ENCODE assay signal across 9 cellular contexts in the genomic region with DNA sequence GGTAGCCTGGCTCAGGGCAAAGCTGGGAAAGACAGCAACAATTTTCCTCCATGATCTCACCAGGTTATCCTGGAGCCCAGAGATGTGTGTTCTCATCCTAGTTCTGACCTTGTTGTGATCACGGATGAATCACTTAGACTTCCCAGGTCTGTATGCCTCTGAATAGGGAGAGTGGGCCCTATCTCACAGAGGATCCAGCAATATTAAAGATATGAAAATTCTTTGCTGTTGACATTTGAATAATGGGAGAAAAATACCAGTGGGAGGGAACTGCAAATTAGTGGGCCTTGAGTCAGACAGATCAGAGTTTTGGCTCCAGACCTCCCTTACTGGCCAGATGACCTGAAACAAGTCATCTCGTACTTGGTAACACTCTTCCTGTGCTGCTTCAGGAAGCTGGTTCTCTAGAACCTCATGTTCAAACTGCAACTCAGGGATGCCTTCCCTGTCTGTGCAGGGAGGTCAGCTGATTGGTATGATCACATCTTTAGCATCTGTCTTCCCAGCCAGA. TPM values are rescaled to one million over a fixed set of nuclear protein-coding genes. Genes with fewer than 3 reads are reported as not detected.
DNase-seq lines count a peak whose midpoint lies in the region; FAIRE-seq and TF ChIP-seq lines count a peak whose summit lies in the region.
"Had no signal": no experiment of that assay in that cellular context is flagged by ENCODE, and none has a peak within 500 bp of the region (broad histone marks: within the 10 kb centered on the region; RNA-seq: fewer than 3 reads in every experiment).

No MANE protein-coding gene starts in this region.

- no peaks in the 10 kb centered on the region for H3K9me3 Mint-ChIP-seq in MCF 10A (ENCODE audit: unreplicated experiment)
- H3K9me3 Mint-ChIP-seq in activated T-helper 2 cell treated with anti-CD3 and anti-CD28 coated beads, Interferon-gamma antibody, Interleukin-2, Interleukin-4, amounts not matched to agents 10 μg/mL and 5 μg/mL and 100 μg/mL, durations not matched to agents 14 hours and 24 hours and 36 hours, result no peaks in the 10 kb centered on the region

- no peak overlapping the region for H3K4me3 Mint-ChIP-seq in MCF 10A (ENCODE audit: unreplicated experiment)
- no peak overlapping the region for H3K4me3 Mint-ChIP-seq in activated T-helper 2 cell treated with anti-CD3 and anti-CD28 coated beads, Interferon-gamma antibody, Interleukin-2, Interleukin-4, amounts not matched to agents 10 μg/mL and 5 μg/mL and 100 μg/mL, durations not matched to agents 14 hours and 24 hours and 36 hours (ENCODE audit: low read depth)

- WGBS in thyroid gland, 2 donors, result 67 to 76% methylated on average over 2 of the region's 2 CpGs

- H3K4me2 ChIP-seq in keratinocyte (ENCODE audit: control insufficient read depth, extremely low read depth, insufficient read depth, low read depth, low read length), result no peak overlapping the region

- peaks cover 24% of the 10 kb centered on the region for H3K4me1 Mint-ChIP-seq in MCF 10A (ENCODE audit: insufficient read depth, unreplicated experiment)
- peaks cover 38% of the 10 kb centered on the region for H3K4me1 Mint-ChIP-seq in activated T-helper 2 cell treated with anti-CD3 and anti-CD28 coated beads, Interferon-gamma antibody, Interleukin-2, Interleukin-4, amounts not matched to agents 10 μg/mL and 5 μg/mL and 100 μg/mL, durations not matched to agents 14 hours and 24 hours and 36 hours (ENCODE audit: low read depth)

- H3K9me1 ChIP-seq in keratinocyte (ENCODE audit: control insufficient read depth, extremely low read depth, insufficient read depth, low read length), result no peaks in the 10 kb centered on the region

- no peaks in the 10 kb centered on the region for H4K20me1 ChIP-seq in keratinocyte (ENCODE audit: control insufficient read depth, extremely low read depth, insufficient read depth, low read length)

- H3K4me1 ChIP-seq in breast epithelium (peaks cover 0 to under 1% of the 10 kb centered on the region in 2 donors), keratinocyte (ENCODE audit: control insufficient read depth, extremely low read depth, insufficient read depth, low read length) (peaks cover 11% of the 10 kb centered on the region), thyroid gland (peaks cover 35 to 66% of the 10 kb centered on the region in 2 donors)

- H3K36me3 ChIP-seq in breast epithelium (no peaks in the 10 kb centered on the region), keratinocyte (ENCODE audit: control insufficient read depth in 2 of 2, extremely low read depth in 1 of 2, insufficient read depth in 2 of 2, low read length in 2 of 2) (peaks cover 0 to 7% of the 10 kb centered on the region in 2 experiments), thyroid gland (no peaks in the 10 kb centered on the region)
- H3K36me3 ChIP-seq: Peyer's patch had no signal

- no peaks in the 10 kb centered on the region for H3K27me3 ChIP-seq in breast epithelium
- H3K27me3 ChIP-seq in keratinocyte (ENCODE audit: control insufficient read depth, extremely low read depth, insufficient read depth, low read length), result no peaks in the 10 kb centered on the region
- H3K27me3 ChIP-seq in thyroid gland, result no peaks in the 10 kb centered on the region
- H3K27me3 ChIP-seq: Peyer's patch had no signal

- no peak overlapping the region for H3K9ac ChIP-seq in keratinocyte (ENCODE audit: control insufficient read depth, extremely low read depth, insufficient read depth, low read length)

- no peaks in the 10 kb centered on the region for H3K27me3 Mint-ChIP-seq in MCF 10A (ENCODE audit: insufficient read depth, unreplicated experiment)
- no peaks in the 10 kb centered on the region for H3K27me3 Mint-ChIP-seq in activated T-helper 2 cell treated with anti-CD3 and anti-CD28 coated beads, Interferon-gamma antibody, Interleukin-2, Interleukin-4, amounts not matched to agents 10 μg/mL and 5 μg/mL and 100 μg/mL, durations not matched to agents 14 hours and 24 hours and 36 hours (ENCODE audit: low read depth)

- FAIRE-seq in keratinocyte (lab: Jason Lieb, UNC), result peak; percentile 20

- H3K36me3 Mint-ChIP-seq in MCF 10A (ENCODE audit: insufficient read depth, unreplicated experiment), result peaks cover 16% of the 10 kb centered on the region
- peaks cover 21% of the 10 kb centered on the region for H3K36me3 Mint-ChIP-seq in activated T-helper 2 cell treated with anti-CD3 and anti-CD28 coated beads, Interferon-gamma antibody, Interleukin-2, Interleukin-4, amounts not matched to agents 10 μg/mL and 5 μg/mL and 100 μg/mL, durations not matched to agents 14 hours and 24 hours and 36 hours (ENCODE audit: low read depth)

- H3K27ac Mint-ChIP-seq in MCF 10A (ENCODE audit: low read depth, unreplicated experiment), result no peak overlapping the region
- peak overlapping the region; percentile 65 for H3K27ac Mint-ChIP-seq in activated T-helper 2 cell treated with anti-CD3 and anti-CD28 coated beads, Interferon-gamma antibody, Interleukin-2, Interleukin-4, amounts not matched to agents 10 μg/mL and 5 μg/mL and 100 μg/mL, durations not matched to agents 14 hours and 24 hours and 36 hours

- CTCF ChIA-PET in MCF 10A (lab: Yijun Ruan, JAX), result interaction anchor here (0.7 to 3.1 kb wide), 5 partner anchors 10 to 285 kb away, joined by 3 to 24 read pairs (median 4); no protein-coding TSS in a partner anchor

- no peaks in the 10 kb centered on the region for H3K79me2 ChIP-seq in keratinocyte (ENCODE audit: control insufficient read depth, insufficient read depth, low read length)

- H3K4me3 ChIP-seq in breast epithelium (no peak overlapping the region), keratinocyte (ENCODE audit: control insufficient read depth in 2 of 3, extremely low read depth in 1 of 3, insufficient read depth in 2 of 3, low read depth in 1 of 3, low read length in 3 of 3) (no peak overlapping the region), thyroid gland (replicated peaks in 1 of 3) (no peak overlapping the region)
- H3K4me3 ChIP-seq: Peyer's patch had no signal

- no peak for DNase-seq in breast epithelium (ENCODE audit: low spot score in 2 of 2)
- DNase-seq in MCF 10A (ENCODE audit: unreplicated experiment), result no peak
- no peak for DNase-seq in activated T-helper 2 cell treated with anti-CD3 and anti-CD28 coated beads, Interferon-gamma antibody, Interleukin-2, Interleukin-4, amounts not matched to agents 10 μg/mL and 5 μg/mL and 100 μg/mL, durations not matched to agents 14 hours and 24 hours and 36 hours (ENCODE audit: low spot score)
- DNase-seq in keratinocyte (ENCODE audit: low read depth, low spot score), result no peak
- DNase-seq in thyroid gland, result no peak
- DNase-seq in medulla oblongata (ENCODE audit: extremely low spot score), result no peak
- DNase-seq in activated CD4-positive, alpha-beta T cell treated with anti-CD3 and anti-CD28 coated beads, Interleukin-2, amount 50 U/mL, for 4 hours, result no peak
- no peak for DNase-seq in SIG-M5 treated with dmso at 0.1 percent for 504 hours (lab: John Stamatoyannopoulos, UW; ENCODE audit: unreplicated experiment)
- DNase-seq: Peyer's patch had no signal

- H3K27ac ChIP-seq in breast epithelium (peak overlapping the region; percentile 40 to 70), keratinocyte (ENCODE audit: control insufficient read depth, insufficient read depth, low read length) (peak overlapping the region; percentile 21), thyroid gland (peak overlapping the region; percentile 32 to 62 (median 43))

- H3K9me3 ChIP-seq in breast epithelium, result no peaks in the 10 kb centered on the region
- H3K9me3 ChIP-seq in keratinocyte (ENCODE audit: control insufficient read depth, low read depth, low read length), result no peaks in the 10 kb centered on the region
- H3K9me3 ChIP-seq in thyroid gland, result no peaks in the 10 kb centered on the region
- H3K9me3 ChIP-seq: Peyer's patch had no signal

- H2AFZ ChIP-seq in keratinocyte (ENCODE audit: control insufficient read depth, low read length), result no peak overlapping the region

- intact Hi-C loops in breast epithelium (cut with DNase I; ENCODE audit: low total_unique reads) (no loop called here), MCF 10A (cut with micrococcal nuclease) (no loop called here), thyroid gland (cut with DNase I) (no loop called here)
- intact Hi-C loops in activated T-helper 2 cell treated with anti-CD3 and anti-CD28 coated beads, Interferon-gamma antibody, Interleukin-2, Interleukin-4, amounts not matched to agents 10 μg/mL and 5 μg/mL and 100 μg/mL, durations not matched to agents 14 hours and 24 hours and 36 hours (cut with micrococcal nuclease), result no loop called here

- no peak for TF ChIP-seq CTCF in breast epithelium (IDR thresholded peaks at IDR 0.05)
- TF ChIP-seq CTCF in MCF 10A (IDR thresholded peaks at IDR 0.05; ENCODE audit: unreplicated experiment), result no peak
- no peak for TF ChIP-seq CTCF in keratinocyte (optimal IDR thresholded peaks at IDR 0.05 in 1 of 3, IDR thresholded peaks at IDR 0.05 in 1 of 3, conservative IDR thresholded peaks at IDR 0.05 in 1 of 3; ENCODE audit: extremely low read depth in 1 of 3, insufficient read depth in 2 of 3, low read length in 3 of 3)
- no peak for TF ChIP-seq CTCF in thyroid gland (IDR thresholded peaks at IDR 0.05)

- dilution Hi-C loops in keratinocyte (cut with MboI; ENCODE audit: extremely low pct_ligation_motif_present, low sequenced_read_pairs), result no loop called here

- BruUV-seq in MCF 10A (replicated peaks; lab: Mats Ljungman, UMichigan), result no TSS peak

- TF ChIP-seq POLR2A in breast epithelium (IDR thresholded peaks at IDR 0.05) (no peak), thyroid gland (IDR thresholded peaks at IDR 0.05) (no peak)

- POLR2A ChIA-PET in MCF 10A (lab: Yijun Ruan, JAX), result interaction anchor here (2.8 to 13.0 kb wide), 3 partner anchors 8 to 33 kb away, joined by 7 to 248 read pairs (median 13); partner anchors contain the start of gene RNF19B

RNA-seq across cellular contexts. Expression of gene RNF19B, which starts 32.8 kb away (rescaled TPM):
- total RNA-seq in breast epithelium, result 10 to 100 TPM; 15.7 to 22.5 (median 16.7) TPM
- 38.0 and 41.3 TPM in 2 replicates for total RNA-seq in MCF 10A (2022)
- 50.4 and 52.5 TPM in 2 replicates for total RNA-seq in activated T-helper 2 cell treated with anti-CD3 and anti-CD28 coated beads, Interferon-gamma antibody, Interleukin-2, Interleukin-4, amounts not matched to agents 10 μg/mL and 5 μg/mL and 100 μg/mL, durations not matched to agents 14 hours and 24 hours and 36 hours
- polyA plus RNA-seq in keratinocyte, result 31.8 to 48.3 TPM (median 33.5 TPM) in 3 replicates
- polyA plus RNA-seq in keratinocyte (2011; ENCODE audit: low read depth), result 18.9 TPM
- polyA plus RNA-seq in keratinocyte (2011; cell fraction: cytosol; rRNA removed), result 31.1 and 31.5 TPM in 2 replicates
- 26.6 and 29.0 TPM in 2 replicates for polyA plus RNA-seq in keratinocyte (2011; cell fraction: nucleus; rRNA removed)
- polyA plus RNA-seq in keratinocyte (2012; ENCODE audit: low replicate concordance), result 31.3 and 36.7 TPM in 2 replicates
- 31.8 to 54.8 TPM (median 49.1 TPM) in 3 replicates for polyA minus RNA-seq in keratinocyte
- polyA minus RNA-seq in keratinocyte (2011; cell fraction: cytosol; rRNA and poly(A)+ RNA removed), result 45.1 TPM
- polyA minus RNA-seq in keratinocyte (2011; cell fraction: nucleus; rRNA and poly(A)+ RNA removed), result 20.4 and 24.8 TPM in 2 replicates
- 10 to 100 TPM; 13.6 to 24.6 (median 22.4) TPM for total RNA-seq in thyroid gland

RNA-seq across cellular contexts. Expression of gene AK2, which starts 39.2 kb away (rescaled TPM):
- total RNA-seq in breast epithelium, result 100 to 1,000 TPM; 124 to 483 (median 280) TPM
- 286 and 390 TPM in 2 replicates for total RNA-seq in MCF 10A (2022)
- 349 TPM in 2 replicates for total RNA-seq in activated T-helper 2 cell treated with anti-CD3 and anti-CD28 coated beads, Interferon-gamma antibody, Interleukin-2, Interleukin-4, amounts not matched to agents 10 μg/mL and 5 μg/mL and 100 μg/mL, durations not matched to agents 14 hours and 24 hours and 36 hours
- polyA plus RNA-seq in keratinocyte, result 193 to 258 TPM (median 256 TPM) in 3 replicates
- polyA plus RNA-seq in keratinocyte (2011; ENCODE audit: low read depth), result 68.5 TPM
- polyA plus RNA-seq in keratinocyte (2011; cell fraction: cytosol; rRNA removed), result 240 and 263 TPM in 2 replicates
- polyA plus RNA-seq in keratinocyte (2011; cell fraction: nucleus; rRNA removed), result 231 and 290 TPM in 2 replicates
- polyA plus RNA-seq in keratinocyte (2012; ENCODE audit: low replicate concordance), result 163 and 201 TPM in 2 replicates
- 43.8 to 97.5 TPM (median 91.4 TPM) in 3 replicates for polyA minus RNA-seq in keratinocyte
- 123 TPM for polyA minus RNA-seq in keratinocyte (2011; cell fraction: cytosol; rRNA and poly(A)+ RNA removed)
- 36.0 and 67.2 TPM in 2 replicates for polyA minus RNA-seq in keratinocyte (2011; cell fraction: nucleus; rRNA and poly(A)+ RNA removed)
- total RNA-seq in thyroid gland, result 100 to 1,000 TPM; 214 to 308 (median 256) TPM
